In the genomic region with DNA sequence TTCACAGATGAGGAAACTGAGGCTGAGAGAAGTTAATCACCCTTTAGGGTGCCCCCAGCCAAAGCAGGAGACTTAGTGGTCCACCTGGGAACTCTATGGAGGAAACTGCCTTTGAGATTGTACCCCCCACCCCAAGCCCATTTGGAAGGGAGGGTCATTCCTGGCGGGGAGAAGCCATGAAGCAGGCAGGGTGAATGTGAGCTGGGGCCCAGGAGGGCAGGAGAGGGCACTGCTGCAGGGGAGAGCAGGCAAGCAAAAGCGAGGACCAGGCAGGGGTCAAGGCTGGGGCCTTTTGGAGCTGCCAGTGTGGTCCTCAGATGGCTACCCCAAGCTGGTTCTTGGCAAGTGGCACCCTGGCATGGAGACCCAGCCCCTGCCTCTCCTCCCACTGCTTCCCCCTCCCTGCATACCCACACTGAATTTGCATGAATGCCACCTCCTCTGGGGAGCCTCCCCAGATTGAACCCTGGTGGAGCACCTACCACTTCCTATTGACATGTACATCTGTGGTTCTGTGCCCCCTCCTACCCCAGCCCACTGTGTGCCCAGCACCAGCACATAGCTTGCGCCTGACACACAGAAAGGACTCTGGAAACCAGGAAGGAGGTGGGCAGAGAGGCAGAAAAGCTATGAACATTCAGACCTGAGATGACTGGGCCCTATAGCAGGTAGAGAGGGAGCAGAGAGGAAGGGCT, we compare ENCODE assay signal across 9 cellular contexts. TPM values are rescaled to one million over a fixed set of nuclear protein-coding genes. Genes with fewer than 3 reads are reported as not detected.
DNase-seq lines count a peak whose midpoint lies in the region; ATAC-seq, FAIRE-seq and TF ChIP-seq lines count a peak whose summit lies in the region.
"Had no signal": no experiment of that assay in that cellular context is flagged by ENCODE, and none has a peak within 500 bp of the region (broad histone marks: within the 10 kb centered on the region; RNA-seq: fewer than 3 reads in every experiment).

No MANE protein-coding gene starts in this region.

- no peak overlapping the region for H3K4me3 ChIP-seq in kidney (ENCODE audit: low read length in 2 of 2)
- H3K4me3 ChIP-seq in suprapubic skin: no peak overlapping the region

- ATAC-seq in HG02610 (IDR thresholded peaks at IDR 0.05; ENCODE audit: unreplicated experiment): no peak

- peak; percentile 55 for DNase-seq in activated CD4-positive, alpha-beta T cell treated with anti-CD3 and anti-CD28 coated beads for 48 hours
- no peak for DNase-seq in activated CD4-positive, alpha-beta T cell treated with anti-CD3 and anti-CD28 coated beads for 1 hour
- peak; percentile 63 for DNase-seq in activated CD8-positive, alpha-beta memory T cell treated with anti-CD3 and anti-CD28 coated beads, Interleukin-2, amount 50 U/mL, for 48 hours
- peak; percentile 80 for DNase-seq in kidney
- peak in 1 of 2 donors; percentile 63 for DNase-seq in suprapubic skin (ENCODE audit: low spot score in 2 of 2)
- no peak for DNase-seq in effector CD4-positive, alpha-beta T cell
- DNase-seq in NCI-H1105 treated with DMSO at 0.1 percent for 48 hours (lab: John Stamatoyannopoulos, UW): no peak

- no peaks in the 10 kb centered on the region for H3K27me3 ChIP-seq in suprapubic skin

- TF ChIP-seq POLR2A in suprapubic skin (IDR thresholded peaks at IDR 0.05): no peak

- H3K9me3 ChIP-seq in kidney (ENCODE audit: control insufficient read depth in 1 of 2, low read length in 2 of 2) (no peaks in the 10 kb centered on the region), suprapubic skin (no peaks in the 10 kb centered on the region)

- FAIRE-seq in kidney (lab: Jason Lieb, UNC): no peak

- TF ChIP-seq CTCF in kidney (IDR thresholded peaks at IDR 0.05; ENCODE audit: borderline replicate concordance, extremely low read depth, insufficient read depth) (no peak), suprapubic skin (IDR thresholded peaks at IDR 0.05) (no peak)

- intact Hi-C loops in kidney (cut with DNase I): no loop called here

- H3K27ac ChIP-seq in kidney (ENCODE audit: low read depth in 2 of 2, low read length in 2 of 2) (peak overlapping the region; percentile 3 to 5), suprapubic skin (peak overlapping the region; percentile 89)

- H3K4me1 ChIP-seq in kidney (ENCODE audit: control insufficient read depth in 1 of 2, insufficient read depth in 1 of 2, low read depth in 1 of 2, low read length in 2 of 2): peaks cover 0 to 22% of the 10 kb centered on the region in 2 donors
- peaks cover 79% of the 10 kb centered on the region for H3K4me1 ChIP-seq in suprapubic skin

- TF ChIP-seq EP300 in suprapubic skin (IDR thresholded peaks at IDR 0.05): no peak

- no peaks in the 10 kb centered on the region for H3K36me3 ChIP-seq in kidney (ENCODE audit: control insufficient read depth in 1 of 2, insufficient read depth in 2 of 2, low read length in 2 of 2)
- peaks cover 13% of the 10 kb centered on the region for H3K36me3 ChIP-seq in suprapubic skin

- WGBS in suprapubic skin: 92% methylated on average over 3 of the region's 3 CpGs

- H3K9ac ChIP-seq in kidney (ENCODE audit: low read length in 2 of 2): no peak overlapping the region

RNA-seq across cellular contexts. Expression of a gene that starts 1.0 kb away (rescaled TPM):
- total RNA-seq in kidney (115 TPM), suprapubic skin (10 to 100 TPM; 27.9 to 48.8 (median 32.0) TPM)
- 15.0 TPM for polyA plus RNA-seq in kidney (ENCODE audit: insufficient read depth, low read depth, low replicate concordance)

RNA-seq across cellular contexts. Expression of a gene that starts 1.0 kb away (rescaled TPM):
- total RNA-seq in kidney (35.9 TPM), suprapubic skin (1 to 10 TPM in 2 of 4 donors, under 1 TPM in 2; 0.36 to 6.4 (median 1.8) TPM)
- polyA plus RNA-seq in kidney (ENCODE audit: insufficient read depth, low read depth, low replicate concordance): 1.0 TPM

RNA-seq across cellular contexts. Expression of a gene that starts 16.7 kb away (rescaled TPM):
- not detected for total RNA-seq in kidney
- polyA plus RNA-seq in kidney (ENCODE audit: insufficient read depth, low read depth, low replicate concordance): not detected
- 1 to 10 TPM in 3 of 4 donors, not detected in 1; 1.4 to 2.7 (median 2.1) TPM for total RNA-seq in suprapubic skin
- polyA plus RNA-seq: adipose tissue had no signal

RNA-seq across cellular contexts. Expression of a gene that starts 38.8 kb away (rescaled TPM):
- total RNA-seq in kidney (165 TPM), suprapubic skin (100 to 1,000 TPM; 127 to 139 (median 133) TPM)
- polyA plus RNA-seq in kidney (ENCODE audit: insufficient read depth, low read depth, low replicate concordance): 149 TPM

RNA-seq across cellular contexts. Expression of a gene that starts 57.3 kb away (rescaled TPM):
- 12.7 TPM for total RNA-seq in kidney
- 9.3 TPM for polyA plus RNA-seq in kidney (ENCODE audit: insufficient read depth, low read depth, low replicate concordance)
- 1 to 10 TPM; 1.0 to 9.1 (median 7.0) TPM for total RNA-seq in suprapubic skin

Comparison
In these comparisons a context has a peak if more than half of its experiments do, and no peak if none do; other contexts are left out.
1. DNase-seq: peak in activated CD4-positive, alpha-beta T cell treated with anti-CD3 and anti-CD28 coated beads for 48 hours (single experiment), activated CD8-positive, alpha-beta memory T cell treated with anti-CD3 and anti-CD28 coated beads, Interleukin-2, amount 50 U/mL, for 48 hours (single experiment) and kidney (single experiment); none in activated CD4-positive, alpha-beta T cell treated with anti-CD3 and anti-CD28 coated beads for 1 hour (single experiment), effector CD4-positive, alpha-beta T cell (single experiment) and NCI-H1105 treated with DMSO at 0.1 percent for 48 hours (single experiment).